2 cellular contexts compared by ENCODE assay signal in genomic region chr9:130869250-130869649, GRCh38.
TF ChIP-seq lines count a peak whose summit lies in the region.

No MANE protein-coding gene starts in this region.

TF ChIP-seq in GM23338, 12 proteins besides CTCF, POLR2A, EP300 and RAD21:
- TF ChIP-seq EZH2phosphoT487 (IDR thresholded peaks at IDR 0.05; ENCODE audit: unreplicated experiment) (no peak), CREB1 (CRISPR knock-in tag; IDR thresholded peaks at IDR 0.05; ENCODE audit: low read depth) (no peak), JUNB (IDR thresholded peaks at IDR 0.05; ENCODE audit: unreplicated experiment) (no peak), ZNF114 (CRISPR knock-in tag; IDR thresholded peaks at IDR 0.05) (no peak), ZNF462 (CRISPR knock-in tag; IDR thresholded peaks at IDR 0.05) (no peak), REST (IDR thresholded peaks at IDR 0.05; ENCODE audit: unreplicated experiment) (no peak), NANOG (IDR thresholded peaks at IDR 0.05; ENCODE audit: borderline replicate concordance) (no peak), POLR2AphosphoS5 (IDR thresholded peaks at IDR 0.05; ENCODE audit: low read depth) (no peak), STAT1 (IDR thresholded peaks at IDR 0.05; ENCODE audit: unreplicated experiment) (no peak), ZNF331 (CRISPR knock-in tag; IDR thresholded peaks at IDR 0.05; ENCODE audit: low read depth) (no peak), EZH2 (IDR thresholded peaks at IDR 0.05; ENCODE audit: low read depth, unreplicated experiment) (no peak)

TF ChIP-seq in endothelial cell of umbilical vein, 7 proteins besides CTCF, POLR2A, EP300 and RAD21:
- TF ChIP-seq POLR2AphosphoS5 (IDR thresholded peaks at IDR 0.05; ENCODE audit: insufficient read depth, low read depth, low read length) (no peak), FOS (IDR thresholded peaks at IDR 0.05; ENCODE audit: borderline replicate concordance, insufficient read depth, low read length) (no peak), JUN (IDR thresholded peaks at IDR 0.05; ENCODE audit: borderline replicate concordance, insufficient read depth, insufficient read length, low read depth) (no peak), MYC (IDR thresholded peaks at IDR 0.05; ENCODE audit: low read depth, low read length) (no peak), EZH2 (IDR thresholded peaks at IDR 0.05; ENCODE audit: borderline replicate concordance, low read depth, low read length, severe bottlenecking) (no peak), MAX (IDR thresholded peaks at IDR 0.05; ENCODE audit: insufficient read depth, insufficient read length) (no peak), GATA2 (IDR thresholded peaks at IDR 0.05; ENCODE audit: insufficient read depth, insufficient read length, low read depth, low read length) (no peak)
